ENCODE assay signal across 33 cellular contexts in genomic region chr2:179911569-179911968, GRCh38. TPM values are rescaled to one million over a fixed set of nuclear protein-coding genes. Genes with fewer than 3 reads are reported as not detected.
"Had no signal": no experiment of that assay in that cellular context is flagged by ENCODE, and none has a peak within 500 bp of the region (broad histone marks: within the 10 kb centered on the region; RNA-seq: fewer than 3 reads in every experiment).

No MANE protein-coding gene starts in this region.

- H3K4me3 ChIP-seq: colonic mucosa, coronary artery, dorsolateral prefrontal cortex, esophagus muscularis mucosa, esophagus squamous epithelium, gastrocnemius medialis, gastroesophageal sphincter, heart left ventricle, heart right ventricle had no signal

- H3K27me3 Mint-ChIP-seq: dendritic cell treated with granulocyte-macrophage colony-stimulating factor and Interleukin-4, amounts not matched to agents 40 ng/mL and 50 ng/mL, for 4 days had no signal

- H3K27ac ChIP-seq: colonic mucosa, coronary artery, dorsolateral prefrontal cortex, epithelial cell of prostate, esophagus muscularis mucosa, esophagus squamous epithelium, foreskin keratinocyte, gastrocnemius medialis, gastroesophageal sphincter, heart left ventricle, heart right ventricle had no signal

- H3K36me3 ChIP-seq: colonic mucosa, esophagus muscularis mucosa, esophagus squamous epithelium, gastrocnemius medialis, gastroesophageal sphincter, heart left ventricle, heart right ventricle had no signal

- ATAC-seq: effector memory CD8-positive, alpha-beta T cell; esophagus mucosa; foreskin keratinocyte; gastrocnemius medialis; gastroesophageal sphincter; heart left ventricle; heart right ventricle had no signal

- FAIRE-seq: colon, endometrium, endothelial cell of umbilical vein, frontal cortex had no signal

- H3K9me3 Mint-ChIP-seq: dendritic cell treated with granulocyte-macrophage colony-stimulating factor and Interleukin-4, amounts not matched to agents 40 ng/mL and 50 ng/mL, for 4 days; effector memory CD8-positive, alpha-beta T cell; endodermal cell had no signal

- H3K27me3 ChIP-seq: colonic mucosa, dorsolateral prefrontal cortex, esophagus muscularis mucosa, esophagus squamous epithelium, gastrocnemius medialis, gastroesophageal sphincter, heart left ventricle, heart right ventricle had no signal

- H3K4me3 Mint-ChIP-seq: dendritic cell treated with granulocyte-macrophage colony-stimulating factor and Interleukin-4, amounts not matched to agents 40 ng/mL and 50 ng/mL, for 4 days; effector memory CD8-positive, alpha-beta T cell; endodermal cell had no signal

- H3K4me1 ChIP-seq: colonic mucosa, esophagus muscularis mucosa, esophagus squamous epithelium, foreskin keratinocyte, gastrocnemius medialis, gastroesophageal sphincter, heart left ventricle, heart right ventricle had no signal

- H3K27ac Mint-ChIP-seq: dendritic cell treated with granulocyte-macrophage colony-stimulating factor and Interleukin-4, amounts not matched to agents 40 ng/mL and 50 ng/mL, for 4 days; effector memory CD8-positive, alpha-beta T cell; endodermal cell had no signal

- H3K9me3 ChIP-seq: colonic mucosa, esophagus muscularis mucosa, esophagus squamous epithelium, gastrocnemius medialis, gastroesophageal sphincter, heart left ventricle, heart right ventricle had no signal

- DNase-seq: colonic mucosa; cortex of kidney; dermis blood vessel endothelial cell; dorsolateral prefrontal cortex; effector CD4-positive, alpha-beta T cell; effector CD8-positive, alpha-beta T cell; effector memory CD4-positive, alpha-beta T cell; effector memory CD8-positive, alpha-beta T cell; endodermal cell; erythroblast; esophagus squamous epithelium; foreskin fibroblast; foreskin keratinocyte; foreskin melanocyte; gastrocnemius medialis; glutamatergic neuron; head of caudate nucleus; heart left ventricle; heart right ventricle had no signal

RNA-seq across cellular contexts. Expression of gene ZNF385B, which starts 50.2 kb away (rescaled TPM):
- total RNA-seq: dermis blood vessel endothelial cell, dermis microvascular lymphatic vessel endothelial cell, endothelial cell of umbilical vein, fibroblast of lung, fibroblast of villous mesenchyme, glomerular endothelial cell had no signal
- polyA plus RNA-seq: endothelial cell of umbilical vein had no signal
